In the genomic region with DNA sequence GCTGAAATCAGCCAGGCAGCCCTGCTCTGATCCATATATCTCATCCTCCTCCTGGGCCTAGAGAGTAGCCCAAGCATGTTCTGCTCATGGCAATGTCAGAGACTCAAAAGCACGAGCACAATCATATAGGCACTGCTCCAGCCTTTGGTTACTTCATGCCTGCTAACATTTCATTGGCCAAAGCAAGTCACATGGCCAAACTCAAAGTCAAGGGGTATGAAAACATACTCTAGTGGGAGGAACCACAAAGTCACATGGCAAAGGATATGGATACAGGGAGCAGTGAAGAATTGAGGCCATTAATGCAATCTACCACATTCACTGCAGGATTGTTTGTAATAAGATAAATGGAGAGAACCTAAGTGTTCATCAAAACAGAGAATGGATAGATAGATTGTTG, we compare ENCODE assay signal across 1 cellular context.
A peak's percentile ranks its signal among the peaks of the same experiment; 100 is the strongest.
TF ChIP-seq lines count a peak whose summit lies in the region.

No MANE protein-coding gene starts in this region.

TF ChIP-seq in K562, 482 proteins besides CTCF, POLR2A, EP300 and RAD21 (continued from another document):
- TF ChIP-seq, protein P1, sequence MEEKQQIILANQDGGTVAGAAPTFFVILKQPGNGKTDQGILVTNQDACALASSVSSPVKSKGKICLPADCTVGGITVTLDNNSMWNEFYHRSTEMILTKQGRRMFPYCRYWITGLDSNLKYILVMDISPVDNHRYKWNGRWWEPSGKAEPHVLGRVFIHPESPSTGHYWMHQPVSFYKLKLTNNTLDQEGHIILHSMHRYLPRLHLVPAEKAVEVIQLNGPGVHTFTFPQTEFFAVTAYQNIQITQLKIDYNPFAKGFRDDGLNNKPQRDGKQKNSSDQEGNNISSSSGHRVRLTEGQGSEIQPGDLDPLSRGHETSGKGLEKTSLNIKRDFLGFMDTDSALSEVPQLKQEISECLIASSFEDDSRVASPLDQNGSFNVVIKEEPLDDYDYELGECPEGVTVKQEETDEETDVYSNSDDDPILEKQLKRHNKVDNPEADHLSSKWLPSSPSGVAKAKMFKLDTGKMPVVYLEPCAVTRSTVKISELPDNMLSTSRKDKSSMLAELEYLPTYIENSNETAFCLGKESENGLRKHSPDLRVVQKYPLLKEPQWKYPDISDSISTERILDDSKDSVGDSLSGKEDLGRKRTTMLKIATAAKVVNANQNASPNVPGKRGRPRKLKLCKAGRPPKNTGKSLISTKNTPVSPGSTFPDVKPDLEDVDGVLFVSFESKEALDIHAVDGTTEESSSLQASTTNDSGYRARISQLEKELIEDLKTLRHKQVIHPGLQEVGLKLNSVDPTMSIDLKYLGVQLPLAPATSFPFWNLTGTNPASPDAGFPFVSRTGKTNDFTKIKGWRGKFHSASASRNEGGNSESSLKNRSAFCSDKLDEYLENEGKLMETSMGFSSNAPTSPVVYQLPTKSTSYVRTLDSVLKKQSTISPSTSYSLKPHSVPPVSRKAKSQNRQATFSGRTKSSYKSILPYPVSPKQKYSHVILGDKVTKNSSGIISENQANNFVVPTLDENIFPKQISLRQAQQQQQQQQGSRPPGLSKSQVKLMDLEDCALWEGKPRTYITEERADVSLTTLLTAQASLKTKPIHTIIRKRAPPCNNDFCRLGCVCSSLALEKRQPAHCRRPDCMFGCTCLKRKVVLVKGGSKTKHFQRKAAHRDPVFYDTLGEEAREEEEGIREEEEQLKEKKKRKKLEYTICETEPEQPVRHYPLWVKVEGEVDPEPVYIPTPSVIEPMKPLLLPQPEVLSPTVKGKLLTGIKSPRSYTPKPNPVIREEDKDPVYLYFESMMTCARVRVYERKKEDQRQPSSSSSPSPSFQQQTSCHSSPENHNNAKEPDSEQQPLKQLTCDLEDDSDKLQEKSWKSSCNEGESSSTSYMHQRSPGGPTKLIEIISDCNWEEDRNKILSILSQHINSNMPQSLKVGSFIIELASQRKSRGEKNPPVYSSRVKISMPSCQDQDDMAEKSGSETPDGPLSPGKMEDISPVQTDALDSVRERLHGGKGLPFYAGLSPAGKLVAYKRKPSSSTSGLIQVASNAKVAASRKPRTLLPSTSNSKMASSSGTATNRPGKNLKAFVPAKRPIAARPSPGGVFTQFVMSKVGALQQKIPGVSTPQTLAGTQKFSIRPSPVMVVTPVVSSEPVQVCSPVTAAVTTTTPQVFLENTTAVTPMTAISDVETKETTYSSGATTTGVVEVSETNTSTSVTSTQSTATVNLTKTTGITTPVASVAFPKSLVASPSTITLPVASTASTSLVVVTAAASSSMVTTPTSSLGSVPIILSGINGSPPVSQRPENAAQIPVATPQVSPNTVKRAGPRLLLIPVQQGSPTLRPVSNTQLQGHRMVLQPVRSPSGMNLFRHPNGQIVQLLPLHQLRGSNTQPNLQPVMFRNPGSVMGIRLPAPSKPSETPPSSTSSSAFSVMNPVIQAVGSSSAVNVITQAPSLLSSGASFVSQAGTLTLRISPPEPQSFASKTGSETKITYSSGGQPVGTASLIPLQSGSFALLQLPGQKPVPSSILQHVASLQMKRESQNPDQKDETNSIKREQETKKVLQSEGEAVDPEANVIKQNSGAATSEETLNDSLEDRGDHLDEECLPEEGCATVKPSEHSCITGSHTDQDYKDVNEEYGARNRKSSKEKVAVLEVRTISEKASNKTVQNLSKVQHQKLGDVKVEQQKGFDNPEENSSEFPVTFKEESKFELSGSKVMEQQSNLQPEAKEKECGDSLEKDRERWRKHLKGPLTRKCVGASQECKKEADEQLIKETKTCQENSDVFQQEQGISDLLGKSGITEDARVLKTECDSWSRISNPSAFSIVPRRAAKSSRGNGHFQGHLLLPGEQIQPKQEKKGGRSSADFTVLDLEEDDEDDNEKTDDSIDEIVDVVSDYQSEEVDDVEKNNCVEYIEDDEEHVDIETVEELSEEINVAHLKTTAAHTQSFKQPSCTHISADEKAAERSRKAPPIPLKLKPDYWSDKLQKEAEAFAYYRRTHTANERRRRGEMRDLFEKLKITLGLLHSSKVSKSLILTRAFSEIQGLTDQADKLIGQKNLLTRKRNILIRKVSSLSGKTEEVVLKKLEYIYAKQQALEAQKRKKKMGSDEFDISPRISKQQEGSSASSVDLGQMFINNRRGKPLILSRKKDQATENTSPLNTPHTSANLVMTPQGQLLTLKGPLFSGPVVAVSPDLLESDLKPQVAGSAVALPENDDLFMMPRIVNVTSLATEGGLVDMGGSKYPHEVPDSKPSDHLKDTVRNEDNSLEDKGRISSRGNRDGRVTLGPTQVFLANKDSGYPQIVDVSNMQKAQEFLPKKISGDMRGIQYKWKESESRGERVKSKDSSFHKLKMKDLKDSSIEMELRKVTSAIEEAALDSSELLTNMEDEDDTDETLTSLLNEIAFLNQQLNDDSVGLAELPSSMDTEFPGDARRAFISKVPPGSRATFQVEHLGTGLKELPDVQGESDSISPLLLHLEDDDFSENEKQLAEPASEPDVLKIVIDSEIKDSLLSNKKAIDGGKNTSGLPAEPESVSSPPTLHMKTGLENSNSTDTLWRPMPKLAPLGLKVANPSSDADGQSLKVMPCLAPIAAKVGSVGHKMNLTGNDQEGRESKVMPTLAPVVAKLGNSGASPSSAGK (IDR thresholded peaks at IDR 0.05): peak; percentile 14; the same call in 1 of the 2 replicates
- TF ChIP-seq MEIS2 (IDR thresholded peaks at IDR 0.05; ENCODE audit: partially characterized antibody) (no peak), SIRT6 (IDR thresholded peaks at IDR 0.05; ENCODE audit: low read depth, low read length) (no peak), NFRKB (IDR thresholded peaks at IDR 0.05; ENCODE audit: low read depth) (no peak), SMARCB1 (IDR thresholded peaks at IDR 0.05; ENCODE audit: insufficient read length, low read depth) (no peak), RNF2 (IDR thresholded peaks at IDR 0.05) (no peak), THRB (CRISPR knock-in tag; conservative IDR thresholded peaks at IDR 0.05) (no peak), LCOR (CRISPR knock-in tag; IDR thresholded peaks at IDR 0.05) (no peak), DPF2 (IDR thresholded peaks at IDR 0.05) (no peak), ZNF764 (CRISPR knock-in tag; IDR thresholded peaks at IDR 0.05; ENCODE audit: low read depth) (no peak), ZNF3 (CRISPR knock-in tag; IDR thresholded peaks at IDR 0.05) (no peak), HDAC8 (tag; IDR thresholded peaks at IDR 0.05) (no peak), ZNF41 (CRISPR knock-in tag; conservative IDR thresholded peaks at IDR 0.05) (no peak), MTA3 (IDR thresholded peaks at IDR 0.05; ENCODE audit: borderline replicate concordance) (no peak), JUNB (CRISPR knock-in tag; conservative IDR thresholded peaks at IDR 0.05) (no peak), KLF1 (tag; IDR thresholded peaks at IDR 0.05) (no peak), CHD2 (IDR thresholded peaks at IDR 0.05; ENCODE audit: low read depth, low read length) (no peak), USF2 (CRISPR knock-in tag; IDR thresholded peaks at IDR 0.05) (peak; percentile 83), ZNF444 (CRISPR knock-in tag; IDR thresholded peaks at IDR 0.05) (no peak), ZBTB12 (CRISPR knock-in tag; IDR thresholded peaks at IDR 0.05) (no peak), PTRF (tag; IDR thresholded peaks at IDR 0.05) (no peak), ZNF217 (CRISPR knock-in tag; IDR thresholded peaks at IDR 0.05) (no peak), CXXC5 (CRISPR knock-in tag; IDR thresholded peaks at IDR 0.05) (no peak), ZNF212 (CRISPR knock-in tag; IDR thresholded peaks at IDR 0.05) (no peak), L3MBTL2 (IDR thresholded peaks at IDR 0.05) (no peak), SREBF1 (IDR thresholded peaks at IDR 0.05; ENCODE audit: borderline replicate concordance, low read depth, low read length) (no peak), TEAD4 (IDR thresholded peaks at IDR 0.05; ENCODE audit: low read length) (no peak), TEAD4 (CRISPR knock-in tag; IDR thresholded peaks at IDR 0.05; ENCODE audit: borderline replicate concordance) (no peak), EZH2 (IDR thresholded peaks at IDR 0.05; ENCODE audit: borderline replicate concordance, low read depth, low read length) (no peak), NFYB (IDR thresholded peaks at IDR 0.05; ENCODE audit: extremely low read depth, insufficient read length) (peak; percentile 11), ZNF830 (CRISPR knock-in tag; IDR thresholded peaks at IDR 0.05) (no peak), KHSRP (IDR thresholded peaks at IDR 0.05) (no peak), CCAR2 (IDR thresholded peaks at IDR 0.05; ENCODE audit: low read depth, low read length) (no peak), KLF13 (tag; IDR thresholded peaks at IDR 0.05; ENCODE audit: borderline replicate concordance, low read depth) (no peak), ATF4 (CRISPR knock-in tag; IDR thresholded peaks at IDR 0.05) (no peak), SMAD1 (IDR thresholded peaks at IDR 0.05; ENCODE audit: low read depth, low read length, partially characterized antibody) (no peak), GATAD2B (IDR thresholded peaks at IDR 0.05; ENCODE audit: borderline replicate concordance) (no peak), PATZ1 (CRISPR knock-in tag; IDR thresholded peaks at IDR 0.05; ENCODE audit: borderline replicate concordance) (no peak), RAD51 (IDR thresholded peaks at IDR 0.05; ENCODE audit: borderline replicate concordance, low read depth) (peak; percentile 64)
- TF ChIP-seq, protein P2, sequence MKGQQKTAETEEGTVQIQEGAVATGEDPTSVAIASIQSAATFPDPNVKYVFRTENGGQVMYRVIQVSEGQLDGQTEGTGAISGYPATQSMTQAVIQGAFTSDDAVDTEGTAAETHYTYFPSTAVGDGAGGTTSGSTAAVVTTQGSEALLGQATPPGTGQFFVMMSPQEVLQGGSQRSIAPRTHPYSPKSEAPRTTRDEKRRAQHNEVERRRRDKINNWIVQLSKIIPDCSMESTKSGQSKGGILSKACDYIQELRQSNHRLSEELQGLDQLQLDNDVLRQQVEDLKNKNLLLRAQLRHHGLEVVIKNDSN (CRISPR knock-in tag; IDR thresholded peaks at IDR 0.05): peak; percentile 75
